In genomic region chr12:68279227-68280054, GRCh38 we compare ENCODE assay signal across 2 cellular contexts.
TF ChIP-seq lines count a peak whose summit lies in the region.

No MANE protein-coding gene starts in this region.

TF ChIP-seq in SK-N-SH treated with all-trans-retinoic acid at 6 μM for 48 hours, 23 proteins besides CTCF, POLR2A, EP300 and RAD21:
- no peak for TF ChIP-seq ZNF565 (CRISPR knock-in tag; conservative IDR thresholded peaks at IDR 0.05; ENCODE audit: low read depth)
- TF ChIP-seq TOX (CRISPR knock-in tag; IDR thresholded peaks at IDR 0.05; ENCODE audit: borderline replicate concordance) = no peak
- no peak for TF ChIP-seq ZNF8 (CRISPR knock-in tag; IDR thresholded peaks at IDR 0.05)
- no peak for TF ChIP-seq GLIS3 (CRISPR knock-in tag; IDR thresholded peaks at IDR 0.05)
- TF ChIP-seq PPARA (CRISPR knock-in tag; IDR thresholded peaks at IDR 0.05; ENCODE audit: borderline replicate concordance) = no peak
- no peak for TF ChIP-seq ARNTL (CRISPR knock-in tag; IDR thresholded peaks at IDR 0.05; ENCODE audit: borderline replicate concordance, low read depth)
- no peak for TF ChIP-seq ZC3H10 (CRISPR knock-in tag; IDR thresholded peaks at IDR 0.05)
- TF ChIP-seq TCF4 (CRISPR knock-in tag; IDR thresholded peaks at IDR 0.05; ENCODE audit: borderline replicate concordance) = no peak
- TF ChIP-seq ZNF70 (CRISPR knock-in tag; IDR thresholded peaks at IDR 0.05) = peak; percentile 81
- no peak for TF ChIP-seq SNAI2 (CRISPR knock-in tag; IDR thresholded peaks at IDR 0.05)
- no peak for TF ChIP-seq ESRRG (CRISPR knock-in tag; IDR thresholded peaks at IDR 0.05)
- TF ChIP-seq, protein P1, sequence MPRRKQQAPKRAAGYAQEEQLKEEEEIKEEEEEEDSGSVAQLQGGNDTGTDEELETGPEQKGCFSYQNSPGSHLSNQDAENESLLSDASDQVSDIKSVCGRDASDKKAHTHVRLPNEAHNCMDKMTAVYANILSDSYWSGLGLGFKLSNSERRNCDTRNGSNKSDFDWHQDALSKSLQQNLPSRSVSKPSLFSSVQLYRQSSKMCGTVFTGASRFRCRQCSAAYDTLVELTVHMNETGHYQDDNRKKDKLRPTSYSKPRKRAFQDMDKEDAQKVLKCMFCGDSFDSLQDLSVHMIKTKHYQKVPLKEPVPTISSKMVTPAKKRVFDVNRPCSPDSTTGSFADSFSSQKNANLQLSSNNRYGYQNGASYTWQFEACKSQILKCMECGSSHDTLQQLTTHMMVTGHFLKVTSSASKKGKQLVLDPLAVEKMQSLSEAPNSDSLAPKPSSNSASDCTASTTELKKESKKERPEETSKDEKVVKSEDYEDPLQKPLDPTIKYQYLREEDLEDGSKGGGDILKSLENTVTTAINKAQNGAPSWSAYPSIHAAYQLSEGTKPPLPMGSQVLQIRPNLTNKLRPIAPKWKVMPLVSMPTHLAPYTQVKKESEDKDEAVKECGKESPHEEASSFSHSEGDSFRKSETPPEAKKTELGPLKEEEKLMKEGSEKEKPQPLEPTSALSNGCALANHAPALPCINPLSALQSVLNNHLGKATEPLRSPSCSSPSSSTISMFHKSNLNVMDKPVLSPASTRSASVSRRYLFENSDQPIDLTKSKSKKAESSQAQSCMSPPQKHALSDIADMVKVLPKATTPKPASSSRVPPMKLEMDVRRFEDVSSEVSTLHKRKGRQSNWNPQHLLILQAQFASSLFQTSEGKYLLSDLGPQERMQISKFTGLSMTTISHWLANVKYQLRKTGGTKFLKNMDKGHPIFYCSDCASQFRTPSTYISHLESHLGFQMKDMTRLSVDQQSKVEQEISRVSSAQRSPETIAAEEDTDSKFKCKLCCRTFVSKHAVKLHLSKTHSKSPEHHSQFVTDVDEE (CRISPR knock-in tag; IDR thresholded peaks at IDR 0.05) = peak; percentile 33; the same call in 1 of the 2 replicates
- no peak for TF ChIP-seq RARB (CRISPR knock-in tag; IDR thresholded peaks at IDR 0.05)
- 0 out of 2 replicates have a peak, but pooled peaks have one; percentile 18 for TF ChIP-seq ISL1 (CRISPR knock-in tag; IDR thresholded peaks at IDR 0.05)
- TF ChIP-seq OSR1 (CRISPR knock-in tag; IDR thresholded peaks at IDR 0.05) = no peak
- no peak for TF ChIP-seq POU6F1 (CRISPR knock-in tag; IDR thresholded peaks at IDR 0.05; ENCODE audit: borderline replicate concordance, low read depth)
- TF ChIP-seq ZFP30 (CRISPR knock-in tag; IDR thresholded peaks at IDR 0.05) = no peak
- TF ChIP-seq, protein P2, sequence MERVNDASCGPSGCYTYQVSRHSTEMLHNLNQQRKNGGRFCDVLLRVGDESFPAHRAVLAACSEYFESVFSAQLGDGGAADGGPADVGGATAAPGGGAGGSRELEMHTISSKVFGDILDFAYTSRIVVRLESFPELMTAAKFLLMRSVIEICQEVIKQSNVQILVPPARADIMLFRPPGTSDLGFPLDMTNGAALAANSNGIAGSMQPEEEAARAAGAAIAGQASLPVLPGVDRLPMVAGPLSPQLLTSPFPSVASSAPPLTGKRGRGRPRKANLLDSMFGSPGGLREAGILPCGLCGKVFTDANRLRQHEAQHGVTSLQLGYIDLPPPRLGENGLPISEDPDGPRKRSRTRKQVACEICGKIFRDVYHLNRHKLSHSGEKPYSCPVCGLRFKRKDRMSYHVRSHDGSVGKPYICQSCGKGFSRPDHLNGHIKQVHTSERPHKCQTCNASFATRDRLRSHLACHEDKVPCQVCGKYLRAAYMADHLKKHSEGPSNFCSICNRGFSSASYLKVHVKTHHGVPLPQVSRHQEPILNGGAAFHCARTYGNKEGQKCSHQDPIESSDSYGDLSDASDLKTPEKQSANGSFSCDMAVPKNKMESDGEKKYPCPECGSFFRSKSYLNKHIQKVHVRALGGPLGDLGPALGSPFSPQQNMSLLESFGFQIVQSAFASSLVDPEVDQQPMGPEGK (CRISPR knock-in tag; IDR thresholded peaks at IDR 0.05; ENCODE audit: borderline replicate concordance) = no peak

TF ChIP-seq in endothelial cell of umbilical vein, 7 proteins besides CTCF, POLR2A, EP300 and RAD21:
- no peak for TF ChIP-seq JUN (IDR thresholded peaks at IDR 0.05; ENCODE audit: borderline replicate concordance, insufficient read depth, insufficient read length, low read depth)
- TF ChIP-seq GATA2 (IDR thresholded peaks at IDR 0.05; ENCODE audit: insufficient read depth, insufficient read length, low read depth, low read length) = peak; percentile 97
